1 cellular context compared by ENCODE assay signal in the genomic region with DNA sequence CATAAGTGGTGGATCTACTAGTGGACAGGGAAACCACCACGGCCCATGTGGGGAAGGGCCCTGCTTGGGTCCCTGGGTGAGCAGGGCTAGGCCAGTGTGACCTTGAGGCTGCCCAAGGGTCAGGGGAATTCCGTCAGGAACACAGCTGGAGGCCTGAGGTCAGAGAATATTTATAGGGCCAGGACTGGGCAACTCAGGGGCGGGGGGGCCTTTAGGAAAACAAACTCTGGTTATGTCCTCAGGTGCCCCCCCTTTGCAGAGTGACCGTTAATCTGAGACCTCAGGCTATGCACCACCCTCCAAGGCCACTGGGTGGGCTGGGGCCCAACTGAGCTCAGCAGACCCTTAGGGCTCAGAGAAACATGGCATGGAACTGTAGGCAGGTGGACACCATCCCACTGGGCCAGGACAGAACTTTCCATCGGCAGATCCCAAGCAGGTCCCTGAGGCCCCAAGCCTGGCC.
A peak's percentile ranks its signal among the peaks of the same experiment; 100 is the strongest.
TF ChIP-seq lines count a peak whose summit lies in the region.

No MANE protein-coding gene starts in this region.

TF ChIP-seq in HepG2, 621 proteins besides CTCF, POLR2A, EP300 and RAD21 (continued from another document and continues in another):
- TF ChIP-seq PRDM15 (CRISPR knock-in tag; IDR thresholded peaks at IDR 0.05) (peak; percentile 50; the same call in 1 of the 2 replicates), ZMYM4 (CRISPR knock-in tag; IDR thresholded peaks at IDR 0.05) (0 out of 2 replicates have a peak, but pooled peaks have one; percentile 12), ZNF607 (CRISPR knock-in tag; IDR thresholded peaks at IDR 0.05; ENCODE audit: borderline replicate concordance) (no peak), ATF2 (CRISPR knock-in tag; IDR thresholded peaks at IDR 0.05) (no peak), ISL2 (CRISPR knock-in tag; IDR thresholded peaks at IDR 0.05) (0 out of 2 replicates have a peak, but pooled peaks have one; percentile 8), ZNF605 (CRISPR knock-in tag; IDR thresholded peaks at IDR 0.05) (0 out of 2 replicates have a peak, but pooled peaks have one; percentile 26), ZNF468 (CRISPR knock-in tag; IDR thresholded peaks at IDR 0.05) (no peak), PHF21A (CRISPR knock-in tag; IDR thresholded peaks at IDR 0.05) (peak; percentile 59), SALL1 (CRISPR knock-in tag; IDR thresholded peaks at IDR 0.05) (peak; percentile 61), NR2F6 (IDR thresholded peaks at IDR 0.05) (peak; percentile 66), NR2F6 (CRISPR knock-in tag; IDR thresholded peaks at IDR 0.05) (peak; percentile 31; the same call in 1 of the 2 replicates), NR2F2 (IDR thresholded peaks at IDR 0.05; ENCODE audit: borderline replicate concordance, low read depth) (peak; percentile 58; the same call in 1 of the 2 replicates), ZSCAN9 (CRISPR knock-in tag; IDR thresholded peaks at IDR 0.05; ENCODE audit: borderline replicate concordance) (no peak), TFAP4 (IDR thresholded peaks at IDR 0.05; ENCODE audit: borderline replicate concordance, low read depth) (peak; percentile 72; the same call in 1 of the 2 replicates), ZFX (CRISPR knock-in tag; IDR thresholded peaks at IDR 0.05; ENCODE audit: low read depth) (peak; percentile 52), BCL6 (CRISPR knock-in tag; IDR thresholded peaks at IDR 0.05) (no peak), ARID4A (CRISPR knock-in tag; IDR thresholded peaks at IDR 0.05; ENCODE audit: borderline replicate concordance) (peak; percentile 21; the same call in 1 of the 2 replicates), SIN3A (IDR thresholded peaks at IDR 0.05; ENCODE audit: borderline replicate concordance, low read depth, low read length) (peak; percentile 51; the same call in 1 of the 2 replicates), ZNF142 (CRISPR knock-in tag; IDR thresholded peaks at IDR 0.05) (no peak), ZNF570 (CRISPR knock-in tag; IDR thresholded peaks at IDR 0.05; ENCODE audit: borderline replicate concordance) (no peak), RXRB (CRISPR knock-in tag; IDR thresholded peaks at IDR 0.05; ENCODE audit: borderline replicate concordance) (peak; percentile 53), KAT8 (CRISPR knock-in tag; IDR thresholded peaks at IDR 0.05) (no peak), NR2F1 (CRISPR knock-in tag; IDR thresholded peaks at IDR 0.05) (peak in 1 of 2 experiments; percentile 60; a peak in 2 of 4 replicates), SAP130 (CRISPR knock-in tag; IDR thresholded peaks at IDR 0.05; ENCODE audit: low read depth) (peak; percentile 40; the same call in 1 of the 2 replicates), RFX5 (IDR thresholded peaks at IDR 0.05; ENCODE audit: low read depth, low read length) (no peak), MEF2D (CRISPR knock-in tag; IDR thresholded peaks at IDR 0.05) (peak; percentile 50; the same call in 1 of the 2 replicates), PLRG1 (conservative IDR thresholded peaks at IDR 0.05) (no peak), ZNF260 (CRISPR knock-in tag; IDR thresholded peaks at IDR 0.05; ENCODE audit: borderline replicate concordance, low read depth) (no peak), ZNF577 (CRISPR knock-in tag; IDR thresholded peaks at IDR 0.05; ENCODE audit: borderline replicate concordance, low read depth) (no peak), SIN3B (IDR thresholded peaks at IDR 0.05; ENCODE audit: low read length) (no peak), RBAK (CRISPR knock-in tag; IDR thresholded peaks at IDR 0.05) (no peak), ZBTB7A (CRISPR knock-in tag; IDR thresholded peaks at IDR 0.05) (no peak)
- TF ChIP-seq, protein P1, sequence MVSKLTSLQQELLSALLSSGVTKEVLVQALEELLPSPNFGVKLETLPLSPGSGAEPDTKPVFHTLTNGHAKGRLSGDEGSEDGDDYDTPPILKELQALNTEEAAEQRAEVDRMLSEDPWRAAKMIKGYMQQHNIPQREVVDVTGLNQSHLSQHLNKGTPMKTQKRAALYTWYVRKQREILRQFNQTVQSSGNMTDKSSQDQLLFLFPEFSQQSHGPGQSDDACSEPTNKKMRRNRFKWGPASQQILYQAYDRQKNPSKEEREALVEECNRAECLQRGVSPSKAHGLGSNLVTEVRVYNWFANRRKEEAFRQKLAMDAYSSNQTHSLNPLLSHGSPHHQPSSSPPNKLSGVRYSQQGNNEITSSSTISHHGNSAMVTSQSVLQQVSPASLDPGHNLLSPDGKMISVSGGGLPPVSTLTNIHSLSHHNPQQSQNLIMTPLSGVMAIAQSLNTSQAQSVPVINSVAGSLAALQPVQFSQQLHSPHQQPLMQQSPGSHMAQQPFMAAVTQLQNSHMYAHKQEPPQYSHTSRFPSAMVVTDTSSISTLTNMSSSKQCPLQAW (CRISPR knock-in tag; IDR thresholded peaks at IDR 0.05), result 0 out of 2 replicates have a peak, but pooled peaks have one; percentile 28
- TF ChIP-seq, protein P2, sequence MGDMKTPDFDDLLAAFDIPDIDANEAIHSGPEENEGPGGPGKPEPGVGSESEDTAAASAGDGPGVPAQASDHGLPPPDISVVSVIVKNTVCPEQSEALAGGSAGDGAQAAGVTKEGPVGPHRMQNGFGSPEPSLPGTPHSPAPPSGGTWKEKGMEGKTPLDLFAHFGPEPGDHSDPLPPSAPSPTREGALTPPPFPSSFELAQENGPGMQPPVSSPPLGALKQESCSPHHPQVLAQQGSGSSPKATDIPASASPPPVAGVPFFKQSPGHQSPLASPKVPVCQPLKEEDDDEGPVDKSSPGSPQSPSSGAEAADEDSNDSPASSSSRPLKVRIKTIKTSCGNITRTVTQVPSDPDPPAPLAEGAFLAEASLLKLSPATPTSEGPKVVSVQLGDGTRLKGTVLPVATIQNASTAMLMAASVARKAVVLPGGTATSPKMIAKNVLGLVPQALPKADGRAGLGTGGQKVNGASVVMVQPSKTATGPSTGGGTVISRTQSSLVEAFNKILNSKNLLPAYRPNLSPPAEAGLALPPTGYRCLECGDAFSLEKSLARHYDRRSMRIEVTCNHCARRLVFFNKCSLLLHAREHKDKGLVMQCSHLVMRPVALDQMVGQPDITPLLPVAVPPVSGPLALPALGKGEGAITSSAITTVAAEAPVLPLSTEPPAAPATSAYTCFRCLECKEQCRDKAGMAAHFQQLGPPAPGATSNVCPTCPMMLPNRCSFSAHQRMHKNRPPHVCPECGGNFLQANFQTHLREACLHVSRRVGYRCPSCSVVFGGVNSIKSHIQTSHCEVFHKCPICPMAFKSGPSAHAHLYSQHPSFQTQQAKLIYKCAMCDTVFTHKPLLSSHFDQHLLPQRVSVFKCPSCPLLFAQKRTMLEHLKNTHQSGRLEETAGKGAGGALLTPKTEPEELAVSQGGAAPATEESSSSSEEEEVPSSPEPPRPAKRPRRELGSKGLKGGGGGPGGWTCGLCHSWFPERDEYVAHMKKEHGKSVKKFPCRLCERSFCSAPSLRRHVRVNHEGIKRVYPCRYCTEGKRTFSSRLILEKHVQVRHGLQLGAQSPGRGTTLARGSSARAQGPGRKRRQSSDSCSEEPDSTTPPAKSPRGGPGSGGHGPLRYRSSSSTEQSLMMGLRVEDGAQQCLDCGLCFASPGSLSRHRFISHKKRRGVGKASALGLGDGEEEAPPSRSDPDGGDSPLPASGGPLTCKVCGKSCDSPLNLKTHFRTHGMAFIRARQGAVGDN (CRISPR knock-in tag; IDR thresholded peaks at IDR 0.05), result peak; percentile 64
